Comparison of ENCODE assay signal across 8 cellular contexts in the genomic region with DNA sequence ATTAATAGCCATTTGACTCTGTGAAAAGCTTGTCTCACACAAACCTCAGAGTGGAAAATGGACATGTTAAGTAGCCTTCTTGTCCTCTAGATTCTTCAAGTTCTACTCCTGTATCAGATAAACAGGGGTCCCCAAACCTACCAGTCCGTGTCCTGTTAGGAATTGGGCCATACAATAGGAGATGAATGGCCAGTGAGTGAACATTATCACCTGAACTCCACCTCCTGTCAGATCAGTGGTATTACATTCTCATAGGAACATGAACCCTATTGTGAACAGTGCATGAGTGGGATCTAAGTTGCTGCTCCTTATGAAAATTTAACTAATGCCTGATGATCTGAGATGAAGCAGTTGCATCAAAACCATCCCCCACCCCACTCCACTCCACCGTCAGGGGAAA.
DNase-seq lines count a peak whose midpoint lies in the region; ATAC-seq and TF ChIP-seq lines count a peak whose summit lies in the region.

No MANE protein-coding gene starts in this region.

- H3K4me2 ChIP-seq in IMR-90 (ENCODE audit: low read depth, low read length): no peak overlapping the region

- no peak overlapping the region for H4K5ac ChIP-seq in IMR-90 (ENCODE audit: low read depth, low read length)

- POLR2A ChIA-PET in IMR-90 (lab: Charles Lee; ENCODE audit: unreplicated experiment): no interaction called here

- no peak overlapping the region for H2BK5ac ChIP-seq in IMR-90 (ENCODE audit: low read depth, low read length, poor library complexity, severe bottlenecking)

- WGBS in IMR-90 (ENCODE audit: extremely low coverage in 2 of 2, insufficient read length in 1 of 2), 2 experiments: no CpG with 5 or more reads among the region's 2 CpGs
- 24 to 38% methylated on average over 2 of the region's 2 CpGs for WGBS in thyroid gland, 2 donors

- peak; percentile 30 for TF ChIP-seq RAD21 in IMR-90 (IDR thresholded peaks at IDR 0.05; ENCODE audit: low read length)

- no peaks in the 10 kb centered on the region for H4K20me1 ChIP-seq in IMR-90 (ENCODE audit: insufficient read depth, low read length)

- no peak overlapping the region for H4K91ac ChIP-seq in IMR-90 (ENCODE audit: insufficient read depth, low read depth, low read length)

- CTCF ChIA-PET in IMR-90 (lab: Yijun Ruan, JAX): interaction anchor here (0.6 kb wide), 1 partner anchor 59 kb away, joined by 3 read pairs; no protein-coding TSS in a partner anchor

- in situ Hi-C loops in IMR-90 (cut with MboI; ENCODE audit: low sequenced_read_pairs): no loop called here

- no peak overlapping the region for H2BK120ac ChIP-seq in IMR-90 (ENCODE audit: low read depth, low read length)

- H3K14ac ChIP-seq in IMR-90 (replicated peaks; ENCODE audit: low read depth, low read length): no peak overlapping the region

- H3K4me1 ChIP-seq in IMR-90 (ENCODE audit: control insufficient read depth, insufficient read depth, low read length) (no peaks in the 10 kb centered on the region), thyroid gland (no peaks in the 10 kb centered on the region)

- H3K18ac ChIP-seq in IMR-90 (ENCODE audit: low read depth, low read length): no peak overlapping the region

- no peak overlapping the region for H3K9ac ChIP-seq in IMR-90 (ENCODE audit: low read depth, low read length)

- H3K4ac ChIP-seq in IMR-90 (ENCODE audit: low read depth, low read length): no peak overlapping the region

- H4K8ac ChIP-seq in IMR-90 (ENCODE audit: low read depth in 2 of 2, low read length in 2 of 2): no peak overlapping the region

- no peak overlapping the region for H2BK20ac ChIP-seq in IMR-90 (ENCODE audit: low read depth, low read length)

- no peak overlapping the region for H3K23ac ChIP-seq in IMR-90 (ENCODE audit: low read depth, low read length)

- dilution Hi-C loops in IMR-90 (cut with HindIII; ENCODE audit: low sequenced_read_pairs, unreplicated experiment): no loop called here

- intact Hi-C loops in IMR-90 (cut with micrococcal nuclease) (no loop called here), thyroid gland (cut with DNase I) (no loop called here)

- no peaks in the 10 kb centered on the region for H3K9me3 ChIP-seq in IMR-90 (ENCODE audit: control insufficient read depth, insufficient read depth, low read length)
- H3K9me3 ChIP-seq in thyroid gland: no peaks in the 10 kb centered on the region

- peak; percentile 22; the same call in 1 of the 2 replicates for TF ChIP-seq CTCF in IMR-90 (conservative IDR thresholded peaks at IDR 0.05; ENCODE audit: low read depth, low read length)
- TF ChIP-seq CTCF in cardiac fibroblast (IDR thresholded peaks at IDR 0.05; ENCODE audit: low read depth, low read length): peak; percentile 37
- TF ChIP-seq CTCF in thyroid gland (IDR thresholded peaks at IDR 0.05): peak in 3 of 6 experiments; percentile 35 to 53 (median 39)

- no peak overlapping the region for H3K56ac ChIP-seq in IMR-90 (ENCODE audit: extremely low read depth, insufficient read depth, low read length)

- no peak overlapping the region for H3K4me3 ChIP-seq in IMR-90 (ENCODE audit: insufficient read depth, low read depth, low read length)
- H3K4me3 ChIP-seq in cardiac fibroblast (replicated peaks in 1 of 2; ENCODE audit: low read depth in 2 of 2, low read length in 2 of 2): no peak overlapping the region
- H3K4me3 ChIP-seq in thyroid gland (replicated peaks in 1 of 3): no peak overlapping the region

- ATAC-seq in GM18519 (IDR thresholded peaks at IDR 0.05; ENCODE audit: low FRiP score, unreplicated experiment) (peak; percentile 82), IMR-90 (ENCODE audit: low read depth) (no peak)

- H3K36me3 ChIP-seq in IMR-90 (ENCODE audit: control insufficient read depth, insufficient read depth, low read length): no peaks in the 10 kb centered on the region
- H3K36me3 ChIP-seq in thyroid gland: no peaks in the 10 kb centered on the region

- no peak overlapping the region for H3K27ac ChIP-seq in IMR-90 (ENCODE audit: insufficient read depth, low read length)
- no peak overlapping the region for H3K27ac ChIP-seq in thyroid gland

- H3K79me1 ChIP-seq in IMR-90 (ENCODE audit: low read depth in 1 of 2, low read length in 2 of 2): no peaks in the 10 kb centered on the region

- no peak overlapping the region for H2BK15ac ChIP-seq in IMR-90 (ENCODE audit: low read depth, low read length)

- H2AK5ac ChIP-seq in IMR-90 (ENCODE audit: low read depth, low read length): no peak overlapping the region

- TF ChIP-seq POLR2A in IMR-90 (IDR thresholded peaks at IDR 0.05; ENCODE audit: low read depth, low read length) (no peak), thyroid gland (IDR thresholded peaks at IDR 0.05) (no peak)

- H2AK9ac ChIP-seq in IMR-90 (replicated peaks; ENCODE audit: low read depth, low read length, poor library complexity): no peak overlapping the region

- H2AFZ ChIP-seq in IMR-90 (replicated peaks; ENCODE audit: low read length, poor library complexity): no peak overlapping the region

- peak; percentile 15 for DNase-seq in A172 (ENCODE audit: low spot score)
- DNase-seq in IMR-90: peak; percentile 10
- DNase-seq in cardiac fibroblast (ENCODE audit: low read depth in 2 of 2): peak; percentile 24 to 46
- DNase-seq in retina: peak; percentile 12
- no peak for DNase-seq in thyroid gland
- no peak for DNase-seq in effector CD4-positive, alpha-beta T cell
- no peak for DNase-seq in activated CD4-positive, alpha-beta T cell treated with anti-CD3 and anti-CD28 coated beads, Interleukin-2, amount 50 U/mL, for 4 hours

- no TSS peak for BruUV-seq in IMR-90 (replicated peaks; lab: Mats Ljungman, UMichigan)

- H3K9me1 ChIP-seq in IMR-90 (ENCODE audit: insufficient read depth, low read length): no peaks in the 10 kb centered on the region

- H3K27me3 ChIP-seq in IMR-90 (ENCODE audit: control insufficient read depth, insufficient read depth, low read length): no peaks in the 10 kb centered on the region
- no peaks in the 10 kb centered on the region for H3K27me3 ChIP-seq in thyroid gland

TF ChIP-seq in IMR-90, 13 proteins besides CTCF, POLR2A, EP300 and RAD21:
- peak; percentile 30 for TF ChIP-seq SMC3 (IDR thresholded peaks at IDR 0.05; ENCODE audit: low read depth, low read length)
- TF ChIP-seq NFE2L2 (IDR thresholded peaks at IDR 0.05; ENCODE audit: low read depth, low read length): no peak

Comparison
In these comparisons a context has a peak if more than half of its experiments do, and no peak if none do; other contexts are left out.
1. DNase-seq: peak in A172 (single experiment), IMR-90 (single experiment), cardiac fibroblast (2 of 2) and retina (single experiment); none in thyroid gland (0 of 2), effector CD4-positive, alpha-beta T cell (single experiment) and activated CD4-positive, alpha-beta T cell treated with anti-CD3 and anti-CD28 coated beads, Interleukin-2, amount 50 U/mL, for 4 hours (0 of 2).